In the genomic region with DNA sequence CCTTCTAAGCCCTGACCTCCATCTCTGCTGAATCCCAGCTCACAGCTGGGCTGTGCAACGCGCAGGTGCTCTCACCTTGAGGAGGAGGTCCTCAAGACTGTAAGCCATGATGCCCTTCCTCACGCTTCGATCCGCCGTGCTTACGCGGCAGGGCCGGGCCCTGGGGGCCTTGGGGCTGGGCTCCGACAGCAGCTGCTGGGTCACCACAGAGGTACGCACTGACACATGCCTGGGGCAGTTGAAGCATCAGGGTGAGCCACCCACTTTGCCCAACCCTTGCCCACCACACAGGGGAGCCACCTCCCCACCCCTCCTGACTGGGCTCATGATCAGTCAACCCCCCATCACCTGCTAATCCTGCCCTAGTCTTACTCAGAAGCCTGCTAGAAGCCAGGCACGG, we compare ENCODE assay signal across 1 cellular context.
TF ChIP-seq lines count a peak whose summit lies in the region.

No MANE protein-coding gene starts in this region.

TF ChIP-seq in HepG2, 621 proteins besides CTCF, POLR2A, EP300 and RAD21:
- TF ChIP-seq KDM2A (CRISPR knock-in tag; IDR thresholded peaks at IDR 0.05; ENCODE audit: borderline replicate concordance, low read depth) = no peak
- TF ChIP-seq ZNF343 (CRISPR knock-in tag; IDR thresholded peaks at IDR 0.05) = no peak
- TF ChIP-seq, protein P1, sequence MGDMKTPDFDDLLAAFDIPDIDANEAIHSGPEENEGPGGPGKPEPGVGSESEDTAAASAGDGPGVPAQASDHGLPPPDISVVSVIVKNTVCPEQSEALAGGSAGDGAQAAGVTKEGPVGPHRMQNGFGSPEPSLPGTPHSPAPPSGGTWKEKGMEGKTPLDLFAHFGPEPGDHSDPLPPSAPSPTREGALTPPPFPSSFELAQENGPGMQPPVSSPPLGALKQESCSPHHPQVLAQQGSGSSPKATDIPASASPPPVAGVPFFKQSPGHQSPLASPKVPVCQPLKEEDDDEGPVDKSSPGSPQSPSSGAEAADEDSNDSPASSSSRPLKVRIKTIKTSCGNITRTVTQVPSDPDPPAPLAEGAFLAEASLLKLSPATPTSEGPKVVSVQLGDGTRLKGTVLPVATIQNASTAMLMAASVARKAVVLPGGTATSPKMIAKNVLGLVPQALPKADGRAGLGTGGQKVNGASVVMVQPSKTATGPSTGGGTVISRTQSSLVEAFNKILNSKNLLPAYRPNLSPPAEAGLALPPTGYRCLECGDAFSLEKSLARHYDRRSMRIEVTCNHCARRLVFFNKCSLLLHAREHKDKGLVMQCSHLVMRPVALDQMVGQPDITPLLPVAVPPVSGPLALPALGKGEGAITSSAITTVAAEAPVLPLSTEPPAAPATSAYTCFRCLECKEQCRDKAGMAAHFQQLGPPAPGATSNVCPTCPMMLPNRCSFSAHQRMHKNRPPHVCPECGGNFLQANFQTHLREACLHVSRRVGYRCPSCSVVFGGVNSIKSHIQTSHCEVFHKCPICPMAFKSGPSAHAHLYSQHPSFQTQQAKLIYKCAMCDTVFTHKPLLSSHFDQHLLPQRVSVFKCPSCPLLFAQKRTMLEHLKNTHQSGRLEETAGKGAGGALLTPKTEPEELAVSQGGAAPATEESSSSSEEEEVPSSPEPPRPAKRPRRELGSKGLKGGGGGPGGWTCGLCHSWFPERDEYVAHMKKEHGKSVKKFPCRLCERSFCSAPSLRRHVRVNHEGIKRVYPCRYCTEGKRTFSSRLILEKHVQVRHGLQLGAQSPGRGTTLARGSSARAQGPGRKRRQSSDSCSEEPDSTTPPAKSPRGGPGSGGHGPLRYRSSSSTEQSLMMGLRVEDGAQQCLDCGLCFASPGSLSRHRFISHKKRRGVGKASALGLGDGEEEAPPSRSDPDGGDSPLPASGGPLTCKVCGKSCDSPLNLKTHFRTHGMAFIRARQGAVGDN (CRISPR knock-in tag; IDR thresholded peaks at IDR 0.05) = peak; percentile 25; the same call in 1 of the 2 replicates
- TF ChIP-seq SSRP1 (CRISPR knock-in tag; IDR thresholded peaks at IDR 0.05) = no peak
- TF ChIP-seq STAG1 (CRISPR knock-in tag; IDR thresholded peaks at IDR 0.05) = peak; percentile 28; the same call in 1 of the 2 replicates
- TF ChIP-seq, protein P2, sequence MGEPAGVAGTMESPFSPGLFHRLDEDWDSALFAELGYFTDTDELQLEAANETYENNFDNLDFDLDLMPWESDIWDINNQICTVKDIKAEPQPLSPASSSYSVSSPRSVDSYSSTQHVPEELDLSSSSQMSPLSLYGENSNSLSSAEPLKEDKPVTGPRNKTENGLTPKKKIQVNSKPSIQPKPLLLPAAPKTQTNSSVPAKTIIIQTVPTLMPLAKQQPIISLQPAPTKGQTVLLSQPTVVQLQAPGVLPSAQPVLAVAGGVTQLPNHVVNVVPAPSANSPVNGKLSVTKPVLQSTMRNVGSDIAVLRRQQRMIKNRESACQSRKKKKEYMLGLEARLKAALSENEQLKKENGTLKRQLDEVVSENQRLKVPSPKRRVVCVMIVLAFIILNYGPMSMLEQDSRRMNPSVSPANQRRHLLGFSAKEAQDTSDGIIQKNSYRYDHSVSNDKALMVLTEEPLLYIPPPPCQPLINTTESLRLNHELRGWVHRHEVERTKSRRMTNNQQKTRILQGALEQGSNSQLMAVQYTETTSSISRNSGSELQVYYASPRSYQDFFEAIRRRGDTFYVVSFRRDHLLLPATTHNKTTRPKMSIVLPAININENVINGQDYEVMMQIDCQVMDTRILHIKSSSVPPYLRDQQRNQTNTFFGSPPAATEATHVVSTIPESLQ (CRISPR knock-in tag; conservative IDR thresholded peaks at IDR 0.05) = no peak
- TF ChIP-seq ZSCAN12 (CRISPR knock-in tag; IDR thresholded peaks at IDR 0.05) = no peak
- no peak for TF ChIP-seq SATB2 (CRISPR knock-in tag; IDR thresholded peaks at IDR 0.05)
- TF ChIP-seq FOSL2 (CRISPR knock-in tag; IDR thresholded peaks at IDR 0.05) = no peak
